Comparison of ENCODE assay signal across 18 cellular contexts in genomic region chr2:209662091-209662490, GRCh38.
"Had no signal": no experiment of that assay in that cellular context is flagged by ENCODE, and none has a peak within 500 bp of the region (broad histone marks: within the 10 kb centered on the region; RNA-seq: fewer than 3 reads in every experiment).

No MANE protein-coding gene starts in this region.

- ATAC-seq: left cardiac atrium; lower lobe of right lung; naive thymus-derived CD4-positive, alpha-beta T cell; psoas muscle; upper lobe of right lung had no signal

- H3K27ac Mint-ChIP-seq: activated naive CD8-positive, alpha-beta T cell; immature natural killer cell; naive thymus-derived CD4-positive, alpha-beta T cell; stimulated activated naive CD8-positive, alpha-beta T cell treated with anti-CD3 and anti-CD28 coated beads, Interleukin-15, Interleukin-2, amounts not matched to agents 100 ng/mL and 50 ng/mL, for 24 hours had no signal

- H3K27me3 Mint-ChIP-seq: activated naive CD8-positive, alpha-beta T cell; stimulated activated naive CD8-positive, alpha-beta T cell treated with anti-CD3 and anti-CD28 coated beads, Interleukin-15, Interleukin-2, amounts not matched to agents 100 ng/mL and 50 ng/mL, for 24 hours had no signal

- DNase-seq: activated CD4-positive, alpha-beta T cell treated with anti-CD3 and anti-CD28 coated beads, Interleukin-2, amount 50 U/mL, for 4 hours; activated effector memory CD4-positive, alpha-beta T cell treated with anti-CD3 and anti-CD28 coated beads, Interleukin-2, amount 50 U/mL, for 16 hours; activated T-cell treated with anti-CD3 and anti-CD28 coated beads, Interleukin-2, amount 50 U/mL, for 1 hour; effector memory CD4-positive, alpha-beta T cell; erythroblast; immature natural killer cell; left cardiac atrium; lower lobe of right lung; naive thymus-derived CD4-positive, alpha-beta T cell; psoas muscle; sigmoid colon; stimulated activated CD4-positive, alpha-beta T cell treated with anti-CD3 and anti-CD28 coated beads, Interleukin-12 subunit alpha, Interleukin-12 subunit beta, amount 100 ng/mL, for 4 hours; stimulated activated CD4-positive, alpha-beta T cell treated with anti-CD3 and anti-CD28 coated beads, Interleukin-2, amount 100 ng/mL, for 48 hours; testis; upper lobe of right lung had no signal

- H3K27ac ChIP-seq: coronary artery, lower lobe of right lung, psoas muscle, sigmoid colon, testis, upper lobe of right lung had no signal

- H3K4me3 Mint-ChIP-seq: activated naive CD8-positive, alpha-beta T cell; immature natural killer cell; naive thymus-derived CD4-positive, alpha-beta T cell; stimulated activated naive CD8-positive, alpha-beta T cell treated with anti-CD3 and anti-CD28 coated beads, Interleukin-15, Interleukin-2, amounts not matched to agents 100 ng/mL and 50 ng/mL, for 24 hours had no signal

- H3K4me1 Mint-ChIP-seq: immature natural killer cell; naive thymus-derived CD4-positive, alpha-beta T cell had no signal

- H3K36me3 Mint-ChIP-seq: activated naive CD8-positive, alpha-beta T cell; immature natural killer cell; naive thymus-derived CD4-positive, alpha-beta T cell had no signal
